Comparison of ENCODE assay signal across 1 cellular context in the genomic region with DNA sequence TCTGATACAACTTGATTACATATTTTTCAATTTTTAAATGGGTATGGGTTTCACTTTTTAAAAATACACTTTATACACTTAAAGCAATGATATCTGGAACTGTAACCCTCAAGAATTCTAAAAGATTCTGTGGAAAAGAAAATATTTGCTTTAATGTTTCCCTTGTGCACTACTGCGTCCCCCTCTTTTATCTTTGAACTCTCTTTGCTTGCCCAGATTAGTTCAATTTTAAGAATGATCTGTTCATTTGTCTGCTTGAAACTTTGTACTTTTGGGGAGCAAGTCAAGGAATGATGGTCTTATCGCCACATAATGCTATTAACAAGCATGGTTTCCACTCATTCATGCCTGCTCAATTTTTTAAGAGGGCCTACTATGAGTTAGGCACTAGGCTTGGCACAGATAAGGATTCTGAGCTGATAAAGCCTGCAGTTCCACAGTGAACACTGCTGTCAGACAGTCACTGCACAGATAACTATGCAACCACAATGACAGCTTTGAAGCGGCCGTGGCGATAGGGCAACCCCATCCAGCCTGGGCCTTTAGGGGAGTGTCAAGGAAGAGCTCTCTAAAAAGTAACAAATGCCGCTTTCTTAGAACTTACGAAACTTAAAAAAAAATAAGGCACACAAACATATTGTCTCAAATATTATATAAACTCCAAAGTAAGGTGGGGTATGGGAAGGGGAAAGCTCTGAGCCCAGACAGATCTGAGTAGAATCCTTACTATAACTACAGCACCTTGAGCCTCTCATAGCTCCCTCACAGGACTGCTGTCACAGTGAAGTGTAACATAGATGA.
A peak's percentile ranks its signal among the peaks of the same experiment; 100 is the strongest.
TF ChIP-seq lines count a peak whose summit lies in the region.

No MANE protein-coding gene starts in this region.

TF ChIP-seq in K562, 482 proteins besides CTCF, POLR2A, EP300 and RAD21 (continued from another document and continues in another):
- TF ChIP-seq, protein P1, sequence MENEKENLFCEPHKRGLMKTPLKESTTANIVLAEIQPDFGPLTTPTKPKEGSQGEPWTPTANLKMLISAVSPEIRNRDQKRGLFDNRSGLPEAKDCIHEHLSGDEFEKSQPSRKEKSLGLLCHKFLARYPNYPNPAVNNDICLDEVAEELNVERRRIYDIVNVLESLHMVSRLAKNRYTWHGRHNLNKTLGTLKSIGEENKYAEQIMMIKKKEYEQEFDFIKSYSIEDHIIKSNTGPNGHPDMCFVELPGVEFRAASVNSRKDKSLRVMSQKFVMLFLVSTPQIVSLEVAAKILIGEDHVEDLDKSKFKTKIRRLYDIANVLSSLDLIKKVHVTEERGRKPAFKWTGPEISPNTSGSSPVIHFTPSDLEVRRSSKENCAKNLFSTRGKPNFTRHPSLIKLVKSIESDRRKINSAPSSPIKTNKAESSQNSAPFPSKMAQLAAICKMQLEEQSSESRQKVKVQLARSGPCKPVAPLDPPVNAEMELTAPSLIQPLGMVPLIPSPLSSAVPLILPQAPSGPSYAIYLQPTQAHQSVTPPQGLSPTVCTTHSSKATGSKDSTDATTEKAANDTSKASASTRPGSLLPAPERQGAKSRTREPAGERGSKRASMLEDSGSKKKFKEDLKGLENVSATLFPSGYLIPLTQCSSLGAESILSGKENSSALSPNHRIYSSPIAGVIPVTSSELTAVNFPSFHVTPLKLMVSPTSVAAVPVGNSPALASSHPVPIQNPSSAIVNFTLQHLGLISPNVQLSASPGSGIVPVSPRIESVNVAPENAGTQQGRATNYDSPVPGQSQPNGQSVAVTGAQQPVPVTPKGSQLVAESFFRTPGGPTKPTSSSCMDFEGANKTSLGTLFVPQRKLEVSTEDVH (IDR thresholded peaks at IDR 0.05; ENCODE audit: low read depth, partially characterized antibody): no peak
- TF ChIP-seq, protein P2, sequence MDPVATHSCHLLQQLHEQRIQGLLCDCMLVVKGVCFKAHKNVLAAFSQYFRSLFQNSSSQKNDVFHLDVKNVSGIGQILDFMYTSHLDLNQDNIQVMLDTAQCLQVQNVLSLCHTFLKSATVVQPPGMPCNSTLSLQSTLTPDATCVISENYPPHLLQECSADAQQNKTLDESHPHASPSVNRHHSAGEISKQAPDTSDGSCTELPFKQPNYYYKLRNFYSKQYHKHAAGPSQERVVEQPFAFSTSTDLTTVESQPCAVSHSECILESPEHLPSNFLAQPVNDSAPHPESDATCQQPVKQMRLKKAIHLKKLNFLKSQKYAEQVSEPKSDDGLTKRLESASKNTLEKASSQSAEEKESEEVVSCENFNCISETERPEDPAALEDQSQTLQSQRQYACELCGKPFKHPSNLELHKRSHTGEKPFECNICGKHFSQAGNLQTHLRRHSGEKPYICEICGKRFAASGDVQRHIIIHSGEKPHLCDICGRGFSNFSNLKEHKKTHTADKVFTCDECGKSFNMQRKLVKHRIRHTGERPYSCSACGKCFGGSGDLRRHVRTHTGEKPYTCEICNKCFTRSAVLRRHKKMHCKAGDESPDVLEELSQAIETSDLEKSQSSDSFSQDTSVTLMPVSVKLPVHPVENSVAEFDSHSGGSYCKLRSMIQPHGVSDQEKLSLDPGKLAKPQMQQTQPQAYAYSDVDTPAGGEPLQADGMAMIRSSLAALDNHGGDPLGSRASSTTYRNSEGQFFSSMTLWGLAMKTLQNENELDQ (CRISPR knock-in tag; IDR thresholded peaks at IDR 0.05; ENCODE audit: borderline replicate concordance): no peak
- no peak for TF ChIP-seq ZNF146 (CRISPR knock-in tag; IDR thresholded peaks at IDR 0.05; ENCODE audit: unreplicated experiment)
- TF ChIP-seq POU5F1 (IDR thresholded peaks at IDR 0.05; ENCODE audit: borderline replicate concordance, low read depth, low read length, partially characterized antibody): no peak
- TF ChIP-seq NFRKB (IDR thresholded peaks at IDR 0.05; ENCODE audit: low read depth): no peak
- TF ChIP-seq, protein P3, sequence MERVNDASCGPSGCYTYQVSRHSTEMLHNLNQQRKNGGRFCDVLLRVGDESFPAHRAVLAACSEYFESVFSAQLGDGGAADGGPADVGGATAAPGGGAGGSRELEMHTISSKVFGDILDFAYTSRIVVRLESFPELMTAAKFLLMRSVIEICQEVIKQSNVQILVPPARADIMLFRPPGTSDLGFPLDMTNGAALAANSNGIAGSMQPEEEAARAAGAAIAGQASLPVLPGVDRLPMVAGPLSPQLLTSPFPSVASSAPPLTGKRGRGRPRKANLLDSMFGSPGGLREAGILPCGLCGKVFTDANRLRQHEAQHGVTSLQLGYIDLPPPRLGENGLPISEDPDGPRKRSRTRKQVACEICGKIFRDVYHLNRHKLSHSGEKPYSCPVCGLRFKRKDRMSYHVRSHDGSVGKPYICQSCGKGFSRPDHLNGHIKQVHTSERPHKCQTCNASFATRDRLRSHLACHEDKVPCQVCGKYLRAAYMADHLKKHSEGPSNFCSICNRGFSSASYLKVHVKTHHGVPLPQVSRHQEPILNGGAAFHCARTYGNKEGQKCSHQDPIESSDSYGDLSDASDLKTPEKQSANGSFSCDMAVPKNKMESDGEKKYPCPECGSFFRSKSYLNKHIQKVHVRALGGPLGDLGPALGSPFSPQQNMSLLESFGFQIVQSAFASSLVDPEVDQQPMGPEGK (CRISPR knock-in tag; IDR thresholded peaks at IDR 0.05; ENCODE audit: borderline replicate concordance): no peak
- no peak for TF ChIP-seq ZNF143 (CRISPR knock-in tag; IDR thresholded peaks at IDR 0.05)
- TF ChIP-seq, protein P4, sequence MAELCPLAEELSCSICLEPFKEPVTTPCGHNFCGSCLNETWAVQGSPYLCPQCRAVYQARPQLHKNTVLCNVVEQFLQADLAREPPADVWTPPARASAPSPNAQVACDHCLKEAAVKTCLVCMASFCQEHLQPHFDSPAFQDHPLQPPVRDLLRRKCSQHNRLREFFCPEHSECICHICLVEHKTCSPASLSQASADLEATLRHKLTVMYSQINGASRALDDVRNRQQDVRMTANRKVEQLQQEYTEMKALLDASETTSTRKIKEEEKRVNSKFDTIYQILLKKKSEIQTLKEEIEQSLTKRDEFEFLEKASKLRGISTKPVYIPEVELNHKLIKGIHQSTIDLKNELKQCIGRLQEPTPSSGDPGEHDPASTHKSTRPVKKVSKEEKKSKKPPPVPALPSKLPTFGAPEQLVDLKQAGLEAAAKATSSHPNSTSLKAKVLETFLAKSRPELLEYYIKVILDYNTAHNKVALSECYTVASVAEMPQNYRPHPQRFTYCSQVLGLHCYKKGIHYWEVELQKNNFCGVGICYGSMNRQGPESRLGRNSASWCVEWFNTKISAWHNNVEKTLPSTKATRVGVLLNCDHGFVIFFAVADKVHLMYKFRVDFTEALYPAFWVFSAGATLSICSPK (IDR thresholded peaks at IDR 0.05; ENCODE audit: borderline replicate concordance): no peak
- peak; percentile 7; the same call in 1 of the 2 replicates for TF ChIP-seq HCFC1 (IDR thresholded peaks at IDR 0.05; ENCODE audit: low read depth, low read length)
- peak in 1 of 2 experiments; percentile 74; a peak in 2 of 4 replicates for TF ChIP-seq TEAD1 (CRISPR knock-in tag; IDR thresholded peaks at IDR 0.05)
- TF ChIP-seq, protein P5, sequence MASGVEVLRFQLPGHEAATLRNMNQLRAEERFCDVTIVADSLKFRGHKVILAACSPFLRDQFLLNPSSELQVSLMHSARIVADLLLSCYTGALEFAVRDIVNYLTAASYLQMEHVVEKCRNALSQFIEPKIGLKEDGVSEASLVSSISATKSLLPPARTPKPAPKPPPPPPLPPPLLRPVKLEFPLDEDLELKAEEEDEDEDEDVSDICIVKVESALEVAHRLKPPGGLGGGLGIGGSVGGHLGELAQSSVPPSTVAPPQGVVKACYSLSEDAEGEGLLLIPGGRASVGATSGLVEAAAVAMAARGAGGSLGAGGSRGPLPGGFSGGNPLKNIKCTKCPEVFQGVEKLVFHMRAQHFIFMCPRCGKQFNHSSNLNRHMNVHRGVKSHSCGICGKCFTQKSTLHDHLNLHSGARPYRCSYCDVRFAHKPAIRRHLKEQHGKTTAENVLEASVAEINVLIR (CRISPR knock-in tag; IDR thresholded peaks at IDR 0.05): peak; percentile 42; the same call in 1 of the 2 replicates
- 0 out of 2 replicates have a peak, but pooled peaks have one; percentile 32 for TF ChIP-seq ZNF239 (CRISPR knock-in tag; IDR thresholded peaks at IDR 0.05)
- peak; percentile 80 to 90 for TF ChIP-seq KDM1A (IDR thresholded peaks at IDR 0.05)
- TF ChIP-seq, protein P6, sequence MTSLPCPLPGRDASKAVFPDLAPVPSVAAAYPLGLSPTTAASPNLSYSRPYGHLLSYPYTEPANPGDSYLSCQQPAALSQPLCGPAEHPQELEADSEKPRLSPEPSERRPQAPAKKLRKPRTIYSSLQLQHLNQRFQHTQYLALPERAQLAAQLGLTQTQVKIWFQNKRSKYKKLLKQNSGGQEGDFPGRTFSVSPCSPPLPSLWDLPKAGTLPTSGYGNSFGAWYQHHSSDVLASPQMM (CRISPR knock-in tag; IDR thresholded peaks at IDR 0.05): no peak
- no peak for TF ChIP-seq BRD9 (IDR thresholded peaks at IDR 0.05; ENCODE audit: low read depth, partially characterized antibody)
- no peak for TF ChIP-seq SLC30A9 (CRISPR knock-in tag; IDR thresholded peaks at IDR 0.05)
- TF ChIP-seq, protein P7, sequence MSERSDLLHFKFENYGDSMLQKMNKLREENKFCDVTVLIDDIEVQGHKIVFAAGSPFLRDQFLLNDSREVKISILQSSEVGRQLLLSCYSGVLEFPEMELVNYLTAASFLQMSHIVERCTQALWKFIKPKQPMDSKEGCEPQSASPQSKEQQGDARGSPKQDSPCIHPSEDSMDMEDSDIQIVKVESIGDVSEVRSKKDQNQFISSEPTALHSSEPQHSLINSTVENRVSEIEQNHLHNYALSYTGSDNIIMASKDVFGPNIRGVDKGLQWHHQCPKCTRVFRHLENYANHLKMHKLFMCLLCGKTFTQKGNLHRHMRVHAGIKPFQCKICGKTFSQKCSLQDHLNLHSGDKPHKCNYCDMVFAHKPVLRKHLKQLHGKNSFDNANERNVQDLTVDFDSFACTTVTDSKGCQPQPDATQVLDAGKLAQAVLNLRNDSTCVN (CRISPR knock-in tag; IDR thresholded peaks at IDR 0.05): no peak
- 0 out of 2 replicates have a peak, but pooled peaks have one; percentile 66 for TF ChIP-seq ZNF644 (tag; IDR thresholded peaks at IDR 0.05; ENCODE audit: low read depth)
- peak; percentile 76 for TF ChIP-seq SMAD4 (CRISPR knock-in tag; conservative IDR thresholded peaks at IDR 0.05)
- no peak for TF ChIP-seq TCF7L2 (IDR thresholded peaks at IDR 0.05; ENCODE audit: low read depth, low read length)
- TF ChIP-seq, protein P8, sequence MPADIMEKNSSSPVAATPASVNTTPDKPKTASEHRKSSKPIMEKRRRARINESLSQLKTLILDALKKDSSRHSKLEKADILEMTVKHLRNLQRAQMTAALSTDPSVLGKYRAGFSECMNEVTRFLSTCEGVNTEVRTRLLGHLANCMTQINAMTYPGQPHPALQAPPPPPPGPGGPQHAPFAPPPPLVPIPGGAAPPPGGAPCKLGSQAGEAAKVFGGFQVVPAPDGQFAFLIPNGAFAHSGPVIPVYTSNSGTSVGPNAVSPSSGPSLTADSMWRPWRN (IDR thresholded peaks at IDR 0.05; ENCODE audit: low read depth): no peak
- TF ChIP-seq SIX5 (IDR thresholded peaks at IDR 0.05; ENCODE audit: borderline replicate concordance in 1 of 2, insufficient read depth in 1 of 2, low read depth in 1 of 2, low read length in 2 of 2): no peak
- TF ChIP-seq ZNF133 (CRISPR knock-in tag; IDR thresholded peaks at IDR 0.05): no peak
- TF ChIP-seq, protein P9, sequence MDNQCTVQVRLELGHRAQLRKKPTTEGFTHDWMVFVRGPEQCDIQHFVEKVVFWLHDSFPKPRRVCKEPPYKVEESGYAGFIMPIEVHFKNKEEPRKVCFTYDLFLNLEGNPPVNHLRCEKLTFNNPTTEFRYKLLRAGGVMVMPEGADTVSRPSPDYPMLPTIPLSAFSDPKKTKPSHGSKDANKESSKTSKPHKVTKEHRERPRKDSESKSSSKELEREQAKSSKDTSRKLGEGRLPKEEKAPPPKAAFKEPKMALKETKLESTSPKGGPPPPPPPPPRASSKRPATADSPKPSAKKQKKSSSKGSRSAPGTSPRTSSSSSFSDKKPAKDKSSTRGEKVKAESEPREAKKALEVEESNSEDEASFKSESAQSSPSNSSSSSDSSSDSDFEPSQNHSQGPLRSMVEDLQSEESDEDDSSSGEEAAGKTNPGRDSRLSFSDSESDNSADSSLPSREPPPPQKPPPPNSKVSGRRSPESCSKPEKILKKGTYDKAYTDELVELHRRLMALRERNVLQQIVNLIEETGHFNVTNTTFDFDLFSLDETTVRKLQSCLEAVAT (IDR thresholded peaks at IDR 0.05): peak in 1 of 2 experiments; percentile 61; a peak in 1 of 4 replicates
